Comparison of ENCODE assay signal across 9 cellular contexts in the genomic region with DNA sequence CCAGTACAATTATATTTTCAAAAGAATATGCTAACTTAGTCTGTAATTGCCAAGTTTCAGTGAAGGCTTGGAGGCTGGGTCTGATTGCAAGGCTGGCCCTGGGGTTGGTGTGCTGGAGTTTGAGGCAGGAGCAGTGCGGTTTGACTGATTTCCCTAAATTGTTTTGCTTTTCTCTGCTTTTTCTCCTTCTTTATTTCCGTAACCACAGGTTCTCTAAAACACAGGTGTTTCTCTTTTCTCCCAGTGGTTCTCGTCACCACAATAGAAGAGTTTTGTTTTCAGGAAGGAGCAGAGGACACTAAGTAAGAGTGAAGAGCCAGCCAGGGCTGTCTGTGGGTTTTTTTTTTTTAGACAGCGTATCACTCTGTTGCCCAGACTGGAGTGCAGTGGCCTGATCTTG. TPM values are rescaled to one million over a fixed set of nuclear protein-coding genes. Genes with fewer than 3 reads are reported as not detected.
DNase-seq lines count a peak whose midpoint lies in the region; ATAC-seq and TF ChIP-seq lines count a peak whose summit lies in the region.
"Had no signal": no experiment of that assay in that cellular context is flagged by ENCODE, and none has a peak within 500 bp of the region (broad histone marks: within the 10 kb centered on the region; RNA-seq: fewer than 3 reads in every experiment).

No MANE protein-coding gene starts in this region.

- H3K27me3 Mint-ChIP-seq in activated naive CD4-positive, alpha-beta T cell treated with anti-CD3 and anti-CD28 coated beads for 36 hours (ENCODE audit: low read depth), result no peaks in the 10 kb centered on the region

- H3K9me3 Mint-ChIP-seq in activated naive CD4-positive, alpha-beta T cell treated with anti-CD3 and anti-CD28 coated beads for 36 hours, result no peaks in the 10 kb centered on the region

- H3K27ac Mint-ChIP-seq in activated naive CD4-positive, alpha-beta T cell treated with anti-CD3 and anti-CD28 coated beads for 36 hours, result peak overlapping the region; percentile 43

- peak; percentile 42 for DNase-seq in activated naive CD4-positive, alpha-beta T cell treated with anti-CD3 and anti-CD28 coated beads for 36 hours
- no peak for DNase-seq in activated naive CD4-positive, alpha-beta T cell (lab: John Stamatoyannopoulos, UW)
- DNase-seq in adipocyte (ENCODE audit: low read depth) (no peak), testis (no peak), BE2C (no peak), NCI-H510A treated with DMSO at 0.1 percent for 48 hours (lab: John Stamatoyannopoulos, UW) (no peak)
- DNase-seq: T-helper 9 cell had no signal

- no peaks in the 10 kb centered on the region for H3K36me3 ChIP-seq in adipocyte (ENCODE audit: control insufficient read depth, insufficient read depth, low read length, severe bottlenecking)
- no peaks in the 10 kb centered on the region for H3K36me3 ChIP-seq in testis (ENCODE audit: low read depth, missing control alignments)
- H3K36me3 ChIP-seq in BE2C, result no peaks in the 10 kb centered on the region

- 81 to 91% methylated on average over 4 of the region's 4 CpGs for WGBS in testis, 2 donors

- H3K9me3 ChIP-seq in adipocyte (ENCODE audit: control insufficient read depth, low read length) (no peaks in the 10 kb centered on the region), testis (no peaks in the 10 kb centered on the region), BE2C (no peaks in the 10 kb centered on the region)

- TF ChIP-seq CTCF in testis (IDR thresholded peaks at IDR 0.05) (no peak), BE2C (IDR thresholded peaks at IDR 0.05; ENCODE audit: low read depth, low read length) (no peak)

- H3K36me3 Mint-ChIP-seq in activated naive CD4-positive, alpha-beta T cell treated with anti-CD3 and anti-CD28 coated beads for 36 hours (ENCODE audit: low read depth), result no peaks in the 10 kb centered on the region

- peaks cover 48% of the 10 kb centered on the region for H3K4me1 ChIP-seq in adipocyte (ENCODE audit: control insufficient read depth, insufficient read depth, low read length)
- peaks cover 16% of the 10 kb centered on the region for H3K4me1 ChIP-seq in testis
- H3K4me1 ChIP-seq in BE2C, result 0 out of 2 replicates have a peak, but pooled peaks cover 3% of the 10 kb centered on the region

- no peak for TF ChIP-seq POLR2A in testis (IDR thresholded peaks at IDR 0.05)

- H3K4me3 Mint-ChIP-seq in activated naive CD4-positive, alpha-beta T cell treated with anti-CD3 and anti-CD28 coated beads for 36 hours, result no peak overlapping the region

- H3K9ac ChIP-seq in adipocyte (ENCODE audit: low read length), result peak overlapping the region; percentile 57

- CTCF ChIA-PET in activated naive CD4-positive, alpha-beta T cell treated with anti-CD3 and anti-CD28 coated beads for 36 hours (lab: Charles Lee), result interaction anchor here (1.0 to 1.3 kb wide), 2 partner anchors 17 to 77 kb away, joined by 3 read pairs; no protein-coding TSS in a partner anchor

- no peaks in the 10 kb centered on the region for H3K27me3 ChIP-seq in adipocyte (replicated peaks; ENCODE audit: control insufficient read depth, insufficient read depth, low read length)
- H3K27me3 ChIP-seq in testis, result no peaks in the 10 kb centered on the region
- H3K27me3 ChIP-seq in BE2C, result no peaks in the 10 kb centered on the region

- peak; percentile 69 for ATAC-seq in HG02981 (IDR thresholded peaks at IDR 0.05; ENCODE audit: unreplicated experiment)
- no peak for ATAC-seq in GM19397 (IDR thresholded peaks at IDR 0.05; ENCODE audit: unreplicated experiment)

- intact Hi-C loops in activated naive CD4-positive, alpha-beta T cell treated with anti-CD3 and anti-CD28 coated beads for 36 hours (cut with micrococcal nuclease), result loop anchor here (1.0 kb wide), 1 partner anchor 15 kb away; no protein-coding TSS in a partner anchor
- intact Hi-C loops in testis (cut with DNase I; ENCODE audit: low total_unique reads), result no loop called here

- H3K4me3 ChIP-seq in adipocyte (ENCODE audit: low read length) (no peak overlapping the region), testis (no peak overlapping the region), BE2C (ENCODE audit: low read depth, low read length) (no peak overlapping the region)

- peaks cover 59% of the 10 kb centered on the region for H3K4me1 Mint-ChIP-seq in activated naive CD4-positive, alpha-beta T cell treated with anti-CD3 and anti-CD28 coated beads for 36 hours (ENCODE audit: low read depth)

- H3K27ac ChIP-seq in testis, result peak overlapping the region; percentile 32 to 64

RNA-seq across cellular contexts. Expression of a gene that starts 8.2 kb away (rescaled TPM):
- total RNA-seq in activated naive CD4-positive, alpha-beta T cell treated with anti-CD3 and anti-CD28 coated beads for 36 hours, result 10 to 100 TPM; 34.3 to 34.6 TPM
- total RNA-seq in testis, result 10 to 100 TPM; 26.0 to 30.1 TPM
- 32.6 TPM for polyA plus RNA-seq in testis (ENCODE audit: insufficient read depth, low read depth, low replicate concordance)
- polyA plus RNA-seq in BE2C (2012; ENCODE audit: insufficient read depth, insufficient read length, low read depth), result 16.1 TPM
